In genomic region chr11:12043959-12044772, GRCh38 we compare ENCODE assay signal across 1 cellular context.
TF ChIP-seq lines count a peak whose summit lies in the region.

No MANE protein-coding gene starts in this region.

TF ChIP-seq in HepG2, 621 proteins besides CTCF, POLR2A, EP300 and RAD21 (continued from another document and continues in another):
- TF ChIP-seq ZSCAN5A (CRISPR knock-in tag; IDR thresholded peaks at IDR 0.05; ENCODE audit: borderline replicate concordance) (no peak), ZZZ3 (CRISPR knock-in tag; IDR thresholded peaks at IDR 0.05; ENCODE audit: borderline replicate concordance) (no peak), SMAD9 (CRISPR knock-in tag; IDR thresholded peaks at IDR 0.05) (peak; percentile 80; the same call in 1 of the 2 replicates), GPBP1L1 (CRISPR knock-in tag; IDR thresholded peaks at IDR 0.05) (no peak), ZBTB4 (CRISPR knock-in tag; IDR thresholded peaks at IDR 0.05; ENCODE audit: borderline replicate concordance) (0 out of 2 replicates have a peak, but pooled peaks have one; percentile 31), ZNF558 (CRISPR knock-in tag; IDR thresholded peaks at IDR 0.05; ENCODE audit: borderline replicate concordance) (no peak), HNRNPLL (IDR thresholded peaks at IDR 0.05; ENCODE audit: low read depth, low read length, poor library complexity, severe bottlenecking) (no peak), MXI1 (IDR thresholded peaks at IDR 0.05; ENCODE audit: borderline replicate concordance, low read depth, low read length) (peak; percentile 75; the same call in 1 of the 3 replicates), ZBTB1 (CRISPR knock-in tag; IDR thresholded peaks at IDR 0.05; ENCODE audit: borderline replicate concordance) (no peak), ZNF737 (CRISPR knock-in tag; IDR thresholded peaks at IDR 0.05; ENCODE audit: borderline replicate concordance) (no peak), ZNF205 (CRISPR knock-in tag; IDR thresholded peaks at IDR 0.05) (no peak), ZNF879 (CRISPR knock-in tag; IDR thresholded peaks at IDR 0.05) (no peak), ZBTB7A (CRISPR knock-in tag; IDR thresholded peaks at IDR 0.05) (no peak), HDAC2 (CRISPR knock-in tag; IDR thresholded peaks at IDR 0.05) (0 out of 2 replicates have a peak, but pooled peaks have one; percentile 22), TAF15 (IDR thresholded peaks at IDR 0.05; ENCODE audit: low read depth, low read length, poor library complexity, severe bottlenecking) (no peak), ZNF10 (CRISPR knock-in tag; IDR thresholded peaks at IDR 0.05; ENCODE audit: borderline replicate concordance, low read depth) (no peak), ZNF17 (CRISPR knock-in tag; IDR thresholded peaks at IDR 0.05) (no peak), ARHGAP35 (CRISPR knock-in tag; IDR thresholded peaks at IDR 0.05; ENCODE audit: borderline replicate concordance) (no peak), HHEX (CRISPR knock-in tag; IDR thresholded peaks at IDR 0.05) (no peak), ESRRA (CRISPR knock-in tag; IDR thresholded peaks at IDR 0.05; ENCODE audit: low read depth) (no peak), ZNF441 (CRISPR knock-in tag; IDR thresholded peaks at IDR 0.05; ENCODE audit: borderline replicate concordance) (peak; percentile 69; the same call in 1 of the 2 replicates), USF2 (IDR thresholded peaks at IDR 0.05; ENCODE audit: low read depth, low read length) (peak; percentile 19; the same call in 1 of the 2 replicates), USF2 (CRISPR knock-in tag; IDR thresholded peaks at IDR 0.05; ENCODE audit: borderline replicate concordance) (peak; percentile 44; the same call in 1 of the 2 replicates), ZNF513 (CRISPR knock-in tag; conservative IDR thresholded peaks at IDR 0.05) (no peak), BCL6 (CRISPR knock-in tag; IDR thresholded peaks at IDR 0.05) (peak; percentile 27; the same call in 1 of the 2 replicates), HNF1A (IDR thresholded peaks at IDR 0.05; ENCODE audit: low read depth) (no peak), HNF1A (CRISPR knock-in tag; IDR thresholded peaks at IDR 0.05; ENCODE audit: borderline replicate concordance) (no peak), ZNF142 (CRISPR knock-in tag; IDR thresholded peaks at IDR 0.05) (no peak), ZNF512 (CRISPR knock-in tag; IDR thresholded peaks at IDR 0.05) (no peak), ZBTB21 (CRISPR knock-in tag; IDR thresholded peaks at IDR 0.05) (0 out of 2 replicates have a peak, but pooled peaks have one; percentile 31), POLR2G (IDR thresholded peaks at IDR 0.05; ENCODE audit: low read depth, low read length) (no peak)
